12 cellular contexts compared by ENCODE assay signal in genomic region chr5:55636177-55636576, GRCh38.
DNase-seq lines count a peak whose midpoint lies in the region; ATAC-seq and TF ChIP-seq lines count a peak whose summit lies in the region.
"Had no signal": no experiment of that assay in that cellular context is flagged by ENCODE, and none has a peak within 500 bp of the region (broad histone marks: within the 10 kb centered on the region; RNA-seq: fewer than 3 reads in every experiment).

No MANE protein-coding gene starts in this region.

- H3K4me1 ChIP-seq in lower lobe of right lung = peaks cover 59% of the 10 kb centered on the region
- H3K4me1 ChIP-seq in upper lobe of right lung = peaks cover 29% of the 10 kb centered on the region

- TF ChIP-seq CTCF in lower lobe of right lung (IDR thresholded peaks at IDR 0.05) (no peak), upper lobe of right lung (IDR thresholded peaks at IDR 0.05) (no peak)

- intact Hi-C loops in lower lobe of right lung (cut with DNase I) = no loop called here
- intact Hi-C loops in upper lobe of right lung (cut with DNase I) = no loop called here

- DNase-seq in NCI-H510A treated with DMSO at 0.1 percent for 48 hours (lab: John Stamatoyannopoulos, UW) (peak; percentile 59), NCI-H510A (lab: John Stamatoyannopoulos, UW) (no peak), lower lobe of right lung (no peak), upper lobe of right lung (no peak), CD1c-positive myeloid dendritic cell (ENCODE audit: extremely low spot score) (no peak)

- H3K9me3 ChIP-seq in lower lobe of right lung = no peaks in the 10 kb centered on the region
- H3K9me3 ChIP-seq in upper lobe of right lung = no peaks in the 10 kb centered on the region
- H3K9me3 ChIP-seq: Peyer's patch had no signal

- H3K4me3 ChIP-seq in lower lobe of right lung (no peak overlapping the region), upper lobe of right lung (no peak overlapping the region)
- H3K4me3 ChIP-seq: lung, Peyer's patch had no signal

- ATAC-seq in lower lobe of right lung (peak; percentile 20 to 41), upper lobe of right lung (no peak), GM18498 (IDR thresholded peaks at IDR 0.05; ENCODE audit: unreplicated experiment) (no peak), HG03469 (IDR thresholded peaks at IDR 0.05; ENCODE audit: unreplicated experiment) (no peak)
- ATAC-seq: foreskin keratinocyte had no signal

- WGBS in adipose tissue, 3 donors = 19 to 59% (median 56%) methylated on average over 2 of the region's 2 CpGs

- H3K36me3 ChIP-seq in lower lobe of right lung (peaks cover under 1% of the 10 kb centered on the region), upper lobe of right lung (no peaks in the 10 kb centered on the region)
- H3K36me3 ChIP-seq: Peyer's patch had no signal

- H3K27ac ChIP-seq in adipose tissue (ENCODE audit: low read depth, low read length) (peak overlapping the region; percentile 75), lower lobe of right lung (peak overlapping the region; percentile 53), upper lobe of right lung (peak overlapping the region; percentile 28)
- H3K27ac ChIP-seq: foreskin keratinocyte, HL-60 had no signal

- no peaks in the 10 kb centered on the region for H3K27me3 ChIP-seq in lower lobe of right lung (ENCODE audit: low read depth)
- H3K27me3 ChIP-seq in upper lobe of right lung = no peaks in the 10 kb centered on the region
- H3K27me3 ChIP-seq: foreskin keratinocyte, Peyer's patch had no signal

Comparison
In these comparisons a context has a peak if more than half of its experiments do, and no peak if none do; other contexts are left out.
1. ATAC-seq: peak in lower lobe of right lung (2 of 2); none in upper lobe of right lung (single experiment), GM18498 (single experiment) and HG03469 (single experiment).
2. Peak in every context shown above with its lines, with median percentiles within 50 percentile points of each other: H3K27ac ChIP-seq.